ENCODE assay signal across 1 cellular context in genomic region chr5:123810253-123810652, GRCh38.
TF ChIP-seq lines count a peak whose summit lies in the region.

No MANE protein-coding gene starts in this region.

TF ChIP-seq in HepG2, 621 proteins besides CTCF, POLR2A, EP300 and RAD21 (continued from another document):
- TF ChIP-seq ZNF318 (CRISPR knock-in tag; IDR thresholded peaks at IDR 0.05): no peak
- 0 out of 2 replicates have a peak, but pooled peaks have one; percentile 39 for TF ChIP-seq SOX5 (CRISPR knock-in tag; IDR thresholded peaks at IDR 0.05; ENCODE audit: borderline replicate concordance)
- TF ChIP-seq TCF7 (IDR thresholded peaks at IDR 0.05; ENCODE audit: low read depth): peak; percentile 61; the same call in 1 of the 2 replicates
- no peak for TF ChIP-seq SIX1 (CRISPR knock-in tag; IDR thresholded peaks at IDR 0.05; ENCODE audit: borderline replicate concordance)
- 0 out of 2 replicates have a peak, but pooled peaks have one; percentile 4 for TF ChIP-seq CEBPB (IDR thresholded peaks at IDR 0.05; ENCODE audit: borderline replicate concordance, low read depth, low read length)
- TF ChIP-seq MAX (IDR thresholded peaks at IDR 0.05): no peak
- TF ChIP-seq CBX2 (IDR thresholded peaks at IDR 0.05; ENCODE audit: low read depth, low read length): no peak
- TF ChIP-seq CBX2 (CRISPR knock-in tag; IDR thresholded peaks at IDR 0.05; ENCODE audit: low read depth): no peak
- TF ChIP-seq TAF1 (CRISPR knock-in tag; IDR thresholded peaks at IDR 0.05): no peak
- TF ChIP-seq FOSL2 (CRISPR knock-in tag; IDR thresholded peaks at IDR 0.05): peak; percentile 22; the same call in 1 of the 2 replicates
- TF ChIP-seq SOX13 (IDR thresholded peaks at IDR 0.05): no peak
- peak in 1 of 2 experiments; percentile 10; a peak in 1 of 4 replicates for TF ChIP-seq SOX13 (CRISPR knock-in tag; conservative IDR thresholded peaks at IDR 0.05 in 1 of 2, IDR thresholded peaks at IDR 0.05 in 1 of 2)
